8 cellular contexts compared by ENCODE assay signal in genomic region chr6:27132282-27132531, GRCh38.
DNase-seq lines count a peak whose midpoint lies in the region; ATAC-seq and TF ChIP-seq lines count a peak whose summit lies in the region.
"Not testable (repeated sequence)": the region's sequence is repeated elsewhere in the genome, so short reads cannot be mapped to it uniquely, and the experiment has no call there.

No MANE protein-coding gene starts in this region.

- H3K9ac ChIP-seq in H9 (ENCODE audit: extremely low read depth, insufficient read length, low read length) (peak overlapping the region; percentile 93), HUES48 (ENCODE audit: low read depth, low read length) (peak overlapping the region; percentile 89), iPS-20b (ENCODE audit: low read depth, low read length) (peak overlapping the region; percentile 98)

- not testable (repeated sequence) for H2BK5ac ChIP-seq in H9 (ENCODE audit: insufficient read length, low read length)

- H3K23ac ChIP-seq in H9 (ENCODE audit: insufficient read length, low read depth, low read length): not testable (repeated sequence)

- not testable (repeated sequence) for H3K9me3 ChIP-seq in H9 (ENCODE audit: control insufficient read depth, low read depth, low read length); HUES48 (ENCODE audit: control insufficient read depth, insufficient read depth, low read length); iPS-20b (ENCODE audit: insufficient read depth, low read depth, low read length)

- DNase-seq in A172 (ENCODE audit: low spot score) (peak; percentile 69), SHP77 (lab: John Stamatoyannopoulos, UW) (peak; percentile 78 to 83), cerebellar cortex (ENCODE audit: low spot score) (peak; percentile 76)
- not testable (repeated sequence) for DNase-seq in H9; retinal pigment epithelial cell (ENCODE audit: low read depth)

- H2BK15ac ChIP-seq in H9 (ENCODE audit: low read depth, low read length): not testable (repeated sequence)

- H3K56ac ChIP-seq in H9 (ENCODE audit: insufficient read length, low read depth, low read length): not testable (repeated sequence)

- peak overlapping the region; percentile 90 for H3K18ac ChIP-seq in H9 (ENCODE audit: insufficient read length, low read depth, low read length)

- H3K27me3 Mint-ChIP-seq in H9 (ENCODE audit: low read depth): not testable (repeated sequence)

- peak overlapping the region; percentile 92 for H3K27ac ChIP-seq in H9 (ENCODE audit: insufficient read length, low read depth, low read length)
- H3K27ac ChIP-seq in HUES48 (ENCODE audit: low read depth, low read length): peak overlapping the region; percentile 99
- H3K27ac ChIP-seq in iPS-20b (ENCODE audit: low read length): peak overlapping the region; percentile 80

- ATAC-seq in GM18511 (IDR thresholded peaks at IDR 0.05; ENCODE audit: unreplicated experiment): peak; percentile 6

- not testable (repeated sequence) for H3K4ac ChIP-seq in H9 (ENCODE audit: low read depth, low read length)

- H4K5ac ChIP-seq in H9 (ENCODE audit: insufficient read length, low read depth, low read length): not testable (repeated sequence)

- H4K91ac ChIP-seq in H9 (ENCODE audit: insufficient read length, low read depth, low read length): not testable (repeated sequence)

- peak overlapping the region; percentile 78 for H3K4me2 ChIP-seq in H9 (ENCODE audit: insufficient read depth, insufficient read length, low read length)

- H3K4me1 ChIP-seq in H9 (ENCODE audit: insufficient read depth, low read length): not testable (repeated sequence)
- H3K4me1 ChIP-seq in HUES48 (ENCODE audit: control insufficient read depth, insufficient read depth, low read length) (peaks cover 42% of the 10 kb centered on the region), iPS-20b (ENCODE audit: insufficient read depth, low read length) (peaks cover 12% of the 10 kb centered on the region; the same call in 1 of the 2 replicates)

- H2BK20ac ChIP-seq in H9 (ENCODE audit: low read depth, low read length, poor library complexity, severe bottlenecking): not testable (repeated sequence)

- WGBS in H9 (ENCODE audit: extremely low coverage, insufficient read length, low lambda C conversion rate): no CpG with 5 or more reads among the region's 14 CpGs

- H3K14ac ChIP-seq in H9 (ENCODE audit: insufficient read depth, low read length): peak overlapping the region; percentile 94

- H2BK12ac ChIP-seq in H9 (ENCODE audit: insufficient read length, low read depth, low read length): not testable (repeated sequence)

- H3K36me3 Mint-ChIP-seq in H9 (ENCODE audit: insufficient read depth in 1 of 3, low read depth in 3 of 3): not testable (repeated sequence)

- not testable (repeated sequence) for H3K27ac Mint-ChIP-seq in H9

- not testable (repeated sequence) for TF ChIP-seq CTCF in H9 (conservative IDR thresholded peaks at IDR 0.05); retinal pigment epithelial cell (conservative IDR thresholded peaks at IDR 0.05; ENCODE audit: low read depth, low read length)

- H3K4me1 Mint-ChIP-seq in H9: peaks cover 33 to 45% of the 10 kb centered on the region in 2 experiments

- H4K8ac ChIP-seq in H9 (replicated peaks; ENCODE audit: insufficient read length, low read depth, low read length): not testable (repeated sequence)

- not testable (repeated sequence) for H3K9me3 Mint-ChIP-seq in H9

- H3T11ph ChIP-seq in H9 (ENCODE audit: low read length): not testable (repeated sequence)

- H3K4me3 Mint-ChIP-seq in H9: not testable (repeated sequence)

- H3K79me1 ChIP-seq in H9 (ENCODE audit: insufficient read depth, low read depth, low read length, poor library complexity, severe bottlenecking): not testable (repeated sequence)

- not testable (repeated sequence) for H4K20me1 ChIP-seq in H9 (ENCODE audit: control insufficient read depth, insufficient read depth, insufficient read length)

- not testable (repeated sequence) for H3K36me3 ChIP-seq in HUES48 (ENCODE audit: control insufficient read depth, insufficient read depth, low read length); iPS-20b (ENCODE audit: insufficient read depth, low read depth, low read length)

- H2AK5ac ChIP-seq in H9 (ENCODE audit: insufficient read length, low read length): not testable (repeated sequence)

- H2AFZ ChIP-seq in H9 (ENCODE audit: low read length): not testable (repeated sequence)

- H3K27me3 ChIP-seq in H9 (ENCODE audit: insufficient read depth, low read length); HUES48 (ENCODE audit: control insufficient read depth, insufficient read depth, low read length); iPS-20b (ENCODE audit: insufficient read depth, low read length): not testable (repeated sequence)

- H3K4me3 ChIP-seq in HUES48 (ENCODE audit: low read depth, low read length) (peak overlapping the region; percentile 84), iPS-20b (ENCODE audit: low read length) (peak overlapping the region; percentile 98), retinal pigment epithelial cell (ENCODE audit: low read length) (peak overlapping the region; percentile 53)

- H2BK120ac ChIP-seq in H9 (ENCODE audit: low read depth, low read length, poor library complexity, severe bottlenecking): not testable (repeated sequence)

- not testable (repeated sequence) for H3K23me2 ChIP-seq in H9 (ENCODE audit: insufficient read length, low read depth, low read length, poor library complexity, severe bottlenecking)

- not testable (repeated sequence) for H3K79me2 ChIP-seq in H9 (ENCODE audit: insufficient read depth, low read length)
